ENCODE assay signal across 25 cellular contexts in genomic region chr20:31909253-31910070, GRCh38. TPM values are rescaled to one million over a fixed set of nuclear protein-coding genes. Genes with fewer than 3 reads are reported as not detected.
"Had no signal": no experiment of that assay in that cellular context is flagged by ENCODE, and none has a peak within 500 bp of the region (broad histone marks: within the 10 kb centered on the region; RNA-seq: fewer than 3 reads in every experiment).

No MANE protein-coding gene starts in this region.

- DNase-seq: effector CD4-positive, alpha-beta T cell; heart right ventricle; hypothalamus; kidney glomerular epithelial cell; mammary epithelial cell; mucosa of descending colon; naive thymus-derived CD8-positive, alpha-beta T cell; posterior cingulate gyrus; stimulated activated CD4-positive, alpha-beta T cell treated with anti-CD3 and anti-CD28 coated beads, Interleukin-12 subunit alpha, Interleukin-12 subunit beta, amount 100 ng/mL, for 4 hours; stimulated activated naive CD4-positive, alpha-beta T cell; stomach; substantia nigra; transverse colon had no signal

- ATAC-seq: heart right ventricle; mucosa of descending colon; naive thymus-derived CD8-positive, alpha-beta T cell had no signal

- H3K27ac ChIP-seq: coronary artery, heart right ventricle, neutrophil, stomach, thoracic aorta, transverse colon had no signal

- H3K27me3 ChIP-seq: heart right ventricle, neutrophil, stomach, transverse colon had no signal

- H3K9me3 ChIP-seq: heart right ventricle, mucosa of descending colon, neutrophil, stomach, thoracic aorta, transverse colon had no signal

- H3K4me3 Mint-ChIP-seq: naive thymus-derived CD8-positive, alpha-beta T cell had no signal

- H3K36me3 Mint-ChIP-seq: naive thymus-derived CD8-positive, alpha-beta T cell had no signal

- H3K4me3 ChIP-seq: coronary artery, heart right ventricle, mucosa of descending colon, stomach, thoracic aorta, transverse colon had no signal

- H3K36me3 ChIP-seq: heart right ventricle, neutrophil, stomach, thoracic aorta, transverse colon had no signal

- H3K4me1 ChIP-seq: heart right ventricle, stomach, transverse colon had no signal

- FAIRE-seq: frontal cortex, islet of Langerhans, small intestine had no signal

- H3K9me3 Mint-ChIP-seq: naive thymus-derived CD8-positive, alpha-beta T cell had no signal

RNA-seq across cellular contexts. Expression of gene TTLL9, which starts 39.0 kb away (rescaled TPM):
- total RNA-seq: dermis microvascular lymphatic vessel endothelial cell; fibroblast of lung; naive thymus-derived CD8-positive, alpha-beta T cell; thoracic aorta; transverse colon had no signal
- polyA plus RNA-seq: naive thymus-derived CD8-positive, alpha-beta T cell had no signal

RNA-seq across cellular contexts. Expression of gene DUSP15, which starts 39.1 kb away (rescaled TPM):
- total RNA-seq: fibroblast of lung; naive thymus-derived CD8-positive, alpha-beta T cell; pulmonary artery endothelial cell had no signal
- polyA plus RNA-seq: mammary epithelial cell; naive thymus-derived CD8-positive, alpha-beta T cell had no signal

RNA-seq across cellular contexts. Expression of gene XKR7, which starts 58.5 kb away (rescaled TPM):
- total RNA-seq: dermis microvascular lymphatic vessel endothelial cell; fibroblast of lung; glomerular endothelial cell; heart right ventricle; mammary epithelial cell; naive thymus-derived CD8-positive, alpha-beta T cell; osteocyte; pulmonary artery endothelial cell; thoracic aorta had no signal
- polyA plus RNA-seq: fibroblast of lung; heart right ventricle; liver; mammary epithelial cell; naive thymus-derived CD8-positive, alpha-beta T cell had no signal
